ENCODE assay signal across 15 cellular contexts in genomic region chr5:87347841-87348240, GRCh38.
DNase-seq lines count a peak whose midpoint lies in the region; FAIRE-seq and TF ChIP-seq lines count a peak whose summit lies in the region.
"Had no signal": no experiment of that assay in that cellular context is flagged by ENCODE, and none has a peak within 500 bp of the region (broad histone marks: within the 10 kb centered on the region; RNA-seq: fewer than 3 reads in every experiment).

No MANE protein-coding gene starts in this region.

- H3K4me1 Mint-ChIP-seq in mesothelial cell of epicardium: peaks cover 6% of the 10 kb centered on the region

- H4K20me1 ChIP-seq in DOHH2 (ENCODE audit: control insufficient read depth, insufficient read depth, low read depth, low read length) (no peaks in the 10 kb centered on the region), Karpas-422 (ENCODE audit: insufficient read depth, low read depth, low read length) (no peaks in the 10 kb centered on the region)

- no peak for DNase-seq in Karpas-422
- DNase-seq in astrocyte of the hippocampus (ENCODE audit: low read depth, low spot score): peak; percentile 43
- DNase-seq in mesothelial cell of epicardium (ENCODE audit: low spot score in 2 of 2, unreplicated experiment in 2 of 2): no peak
- DNase-seq in NCI-H1105 (lab: John Stamatoyannopoulos, UW): no peak
- no peak for DNase-seq in GM12892 (ENCODE audit: insufficient read length)
- no peak for DNase-seq in GM10266 (ENCODE audit: extremely low spot score)
- DNase-seq in DMS 273 treated with DMSO at 0.1 percent for 48 hours (lab: John Stamatoyannopoulos, UW): no peak
- DNase-seq: CD4-positive, CD25-positive, alpha-beta regulatory T cell; GDM1; NCI-H1048; NCI-H226; NCI-H526; NK-92 treated with Interleukin-12 subunit alpha and Interleukin-12 subunit beta, amount 100 ng/mL, for 24 hours; PC-3 had no signal

- H3K9me3 Mint-ChIP-seq in mesothelial cell of epicardium: peaks cover 11% of the 10 kb centered on the region

- H3K27me3 ChIP-seq in DOHH2 (ENCODE audit: control insufficient read depth, low read length) (no peaks in the 10 kb centered on the region), Karpas-422 (ENCODE audit: low read length) (no peaks in the 10 kb centered on the region)

- peaks cover 23% of the 10 kb centered on the region for H3K36me3 Mint-ChIP-seq in mesothelial cell of epicardium

- FAIRE-seq in GM12892 (lab: Jason Lieb, UNC): no peak

- H3K27me3 Mint-ChIP-seq in mesothelial cell of epicardium (ENCODE audit: low read depth): no peaks in the 10 kb centered on the region
- H3K27me3 Mint-ChIP-seq: CD4-positive, CD25-positive, alpha-beta regulatory T cell had no signal

- H3K79me2 ChIP-seq in DOHH2 (ENCODE audit: control insufficient read depth, low read length) (no peaks in the 10 kb centered on the region), Karpas-422 (ENCODE audit: low read length) (peaks cover 3% of the 10 kb centered on the region; the same call in 1 of the 2 replicates)

- no peak overlapping the region for H3K4me3 ChIP-seq in DOHH2 (ENCODE audit: low read length)
- H3K4me3 ChIP-seq in Karpas-422 (ENCODE audit: low read length): no peak overlapping the region

- H3K4me2 ChIP-seq in DOHH2 (ENCODE audit: low read length) (peak overlapping the region; percentile 18; the same call in 1 of the 2 replicates), Karpas-422 (ENCODE audit: low read depth, low read length, poor library complexity, severe bottlenecking) (no peak overlapping the region)

- H3K9me2 ChIP-seq in DOHH2 (replicated peaks; ENCODE audit: control insufficient read depth, low read length) (no peaks in the 10 kb centered on the region), Karpas-422 (replicated peaks; ENCODE audit: insufficient read depth, low read length) (no peaks in the 10 kb centered on the region)

- no peaks in the 10 kb centered on the region for H3K9me3 ChIP-seq in DOHH2 (ENCODE audit: control insufficient read depth, insufficient read depth, low read length)
- H3K9me3 ChIP-seq in Karpas-422 (ENCODE audit: low read length): no peaks in the 10 kb centered on the region

- H3F3A ChIP-seq in DOHH2 (ENCODE audit: control insufficient read depth, insufficient read depth): 0 out of 2 replicates have a peak, but pooled peaks cover 3% of the 10 kb centered on the region

- H3K4me3 Mint-ChIP-seq in mesothelial cell of epicardium: no peak overlapping the region
- H3K4me3 Mint-ChIP-seq: CD4-positive, CD25-positive, alpha-beta regulatory T cell had no signal

- H3K36me3 ChIP-seq in DOHH2 (ENCODE audit: control insufficient read depth, low read length): peaks cover 17% of the 10 kb centered on the region
- peaks cover 18% of the 10 kb centered on the region for H3K36me3 ChIP-seq in Karpas-422 (ENCODE audit: insufficient read depth, low read length)

- no peak overlapping the region for H2AFZ ChIP-seq in Karpas-422 (ENCODE audit: low read length)

- H3K27ac ChIP-seq in DOHH2 (ENCODE audit: low read depth, low read length) (no peak overlapping the region), Karpas-422 (ENCODE audit: low read length) (peak overlapping the region; percentile 39; the same call in 1 of the 2 replicates)

- TF ChIP-seq CTCF in DOHH2 (IDR thresholded peaks at IDR 0.05; ENCODE audit: low read depth, low read length, poor library complexity, severe bottlenecking): no peak
- TF ChIP-seq CTCF in mesothelial cell of epicardium (IDR thresholded peaks at IDR 0.05; ENCODE audit: unreplicated experiment): no peak
- no peak for TF ChIP-seq CTCF in GM10266 (IDR thresholded peaks at IDR 0.05; ENCODE audit: control insufficient read depth, insufficient read depth, low read depth, missing control alignments)

- no peak overlapping the region for H3K9ac ChIP-seq in Karpas-422 (ENCODE audit: low read length)

- H3K4me1 ChIP-seq in DOHH2 (ENCODE audit: control insufficient read depth, low read length) (peaks cover 15% of the 10 kb centered on the region), Karpas-422 (ENCODE audit: low read length) (peaks cover 16% of the 10 kb centered on the region)

- TF ChIP-seq POLR2A in GM12892 (IDR thresholded peaks at IDR 0.05; ENCODE audit: low read depth, low read length): no peak

- H3K27ac Mint-ChIP-seq in mesothelial cell of epicardium: peak overlapping the region; percentile 56
- H3K27ac Mint-ChIP-seq: CD4-positive, CD25-positive, alpha-beta regulatory T cell had no signal
